In genomic region chrX:126551306-126551705, GRCh38 we compare ENCODE assay signal across 21 cellular contexts. TPM values are rescaled to one million over a fixed set of nuclear protein-coding genes. Genes with fewer than 3 reads are reported as not detected.
"Had no signal": no experiment of that assay in that cellular context is flagged by ENCODE, and none has a peak within 500 bp of the region (broad histone marks: within the 10 kb centered on the region; RNA-seq: fewer than 3 reads in every experiment).

No MANE protein-coding gene starts in this region.

- H3K36me3 ChIP-seq: cardiac muscle cell, lower lobe of right lung, upper lobe of right lung, WERI-Rb-1 had no signal

- H3K9me3 ChIP-seq: body of pancreas, lower lobe of right lung, upper lobe of right lung had no signal

- H3K27me3 ChIP-seq: body of pancreas, foreskin keratinocyte, upper lobe of right lung had no signal

- H3K4me3 ChIP-seq: body of pancreas, cardiac muscle cell, lower lobe of right lung, upper lobe of right lung had no signal

- H3K27ac Mint-ChIP-seq: activated CD8-positive, alpha-beta T cell treated with anti-CD3 and anti-CD28 coated beads, Interleukin-2, amount 10 ng/mL, durations not matched to agents 7 days and 5 days; activated naive CD4-positive, alpha-beta T cell treated with anti-CD3 and anti-CD28 coated beads, Interleukin-2, amount 50 U/mL, for 24 hours; activated T-helper 1 cell treated with anti-CD3 and anti-CD28 coated beads, Interleukin-12 subunit alpha, Interleukin-12 subunit beta, Interleukin-2, Interleukin-4 antibody, amounts not matched to agents 30 ng/mL and 10 ng/mL and 1 ng/mL, durations not matched to agents 14 hours and 24 hours and 36 hours; naive thymus-derived CD4-positive, alpha-beta T cell; progenitor cell of endocrine pancreas had no signal

- H3K4me1 Mint-ChIP-seq: activated naive CD4-positive, alpha-beta T cell treated with anti-CD3 and anti-CD28 coated beads, Interleukin-2, amount 50 U/mL, for 24 hours; naive thymus-derived CD4-positive, alpha-beta T cell had no signal

- H3K9me3 Mint-ChIP-seq: activated naive CD4-positive, alpha-beta T cell treated with anti-CD3 and anti-CD28 coated beads, Interleukin-2, amount 50 U/mL, for 24 hours had no signal

- H3K4me3 Mint-ChIP-seq: activated CD8-positive, alpha-beta T cell treated with anti-CD3 and anti-CD28 coated beads, Interleukin-2, amount 10 ng/mL, durations not matched to agents 7 days and 5 days; activated naive CD4-positive, alpha-beta T cell treated with anti-CD3 and anti-CD28 coated beads, Interleukin-2, amount 50 U/mL, for 24 hours; activated T-helper 1 cell treated with anti-CD3 and anti-CD28 coated beads, Interleukin-12 subunit alpha, Interleukin-12 subunit beta, Interleukin-2, Interleukin-4 antibody, amounts not matched to agents 30 ng/mL and 10 ng/mL and 1 ng/mL, durations not matched to agents 14 hours and 24 hours and 36 hours; naive thymus-derived CD4-positive, alpha-beta T cell had no signal

- H3K27ac ChIP-seq: body of pancreas, cardiac muscle cell, foreskin keratinocyte, lower lobe of right lung, upper lobe of right lung, WERI-Rb-1 had no signal

- H3K4me1 ChIP-seq: body of pancreas, foreskin keratinocyte, lower lobe of right lung, upper lobe of right lung had no signal

- ATAC-seq: activated CD8-positive, alpha-beta T cell treated with anti-CD3 and anti-CD28 coated beads, Interleukin-2, amount 10 ng/mL, durations not matched to agents 7 days and 5 days; body of pancreas; foreskin keratinocyte; lower lobe of right lung; naive thymus-derived CD4-positive, alpha-beta T cell; upper lobe of right lung had no signal

- DNase-seq: activated CD4-positive, alpha-beta T cell treated with anti-CD3 and anti-CD28 coated beads for 1 hour; activated CD4-positive, alpha-beta T cell treated with anti-CD3 and anti-CD28 coated beads, Interleukin-2, amount 50 U/mL, for 1 hour; activated CD8-positive, alpha-beta T cell treated with anti-CD3 and anti-CD28 coated beads, Interleukin-2, amount 10 ng/mL, durations not matched to agents 7 days and 5 days; anterior cingulate cortex; body of pancreas; foreskin keratinocyte; glutamatergic neuron; hippocampal formation; lower lobe of right lung; naive thymus-derived CD4-positive, alpha-beta T cell; stimulated activated CD4-positive, alpha-beta T cell treated with anti-CD3 and anti-CD28 coated beads, Interleukin-4, amount 100 ng/mL, for 1 hour; stimulated activated naive CD4-positive, alpha-beta T cell; T-helper 2 cell; upper lobe of right lung; WERI-Rb-1 had no signal

- H3K36me3 Mint-ChIP-seq: activated naive CD4-positive, alpha-beta T cell treated with anti-CD3 and anti-CD28 coated beads, Interleukin-2, amount 50 U/mL, for 24 hours; naive thymus-derived CD4-positive, alpha-beta T cell had no signal

- H3K27me3 Mint-ChIP-seq: activated naive CD4-positive, alpha-beta T cell treated with anti-CD3 and anti-CD28 coated beads, Interleukin-2, amount 50 U/mL, for 24 hours had no signal

RNA-seq across cellular contexts. Expression of gene DCAF12L1, which starts 1.3 kb away (rescaled TPM):
- total RNA-seq: activated CD8-positive, alpha-beta T cell treated with anti-CD3 and anti-CD28 coated beads, Interleukin-2, amount 10 ng/mL, durations not matched to agents 7 days and 5 days; activated T-helper 1 cell treated with anti-CD3 and anti-CD28 coated beads, Interleukin-12 subunit alpha, Interleukin-12 subunit beta, Interleukin-2, Interleukin-4 antibody, amounts not matched to agents 30 ng/mL and 10 ng/mL and 1 ng/mL, durations not matched to agents 14 hours and 24 hours and 36 hours; body of pancreas; foreskin keratinocyte; lower lobe of right lung; mesenteric fat pad; naive thymus-derived CD4-positive, alpha-beta T cell; osteoblast; upper lobe of right lung had no signal
